ENCODE assay signal across 14 cellular contexts in the genomic region with DNA sequence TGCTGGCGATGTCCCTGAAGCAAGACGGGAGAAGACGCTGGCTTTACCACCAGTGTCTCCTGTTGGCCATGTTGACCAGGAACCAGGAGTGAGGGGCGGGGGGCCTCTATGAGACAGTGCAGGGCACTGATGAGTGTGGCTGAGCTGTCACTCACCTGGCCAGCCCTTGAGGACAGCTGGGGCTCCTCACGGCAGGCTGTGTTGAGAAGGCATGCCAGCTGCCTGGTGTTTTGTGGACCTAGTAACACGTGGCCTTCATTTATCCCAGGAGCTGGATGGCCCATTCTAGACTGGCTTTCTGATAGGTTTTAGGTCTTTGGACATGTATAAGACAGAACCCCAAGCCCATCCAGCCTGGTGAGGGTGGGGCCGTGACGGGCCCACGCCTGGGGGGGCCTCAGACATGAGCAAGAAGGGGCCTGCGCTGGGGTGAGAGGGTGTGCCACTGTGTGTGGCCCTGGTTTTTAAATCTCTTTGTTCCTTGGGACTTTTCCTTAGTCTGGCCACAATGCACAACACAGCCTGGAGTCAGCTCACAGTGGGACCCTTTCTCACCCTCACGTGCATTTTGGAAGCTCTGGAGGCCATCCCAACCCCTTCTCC. TPM values are rescaled to one million over a fixed set of nuclear protein-coding genes. Genes with fewer than 3 reads are reported as not detected.
DNase-seq lines count a peak whose midpoint lies in the region; ATAC-seq lines count a peak whose summit lies in the region.
"Had no signal": no experiment of that assay in that cellular context is flagged by ENCODE, and none has a peak within 500 bp of the region (broad histone marks: within the 10 kb centered on the region; RNA-seq: fewer than 3 reads in every experiment).

No MANE protein-coding gene starts in this region.

- peak overlapping the region; percentile 70 for H3K27ac Mint-ChIP-seq in stimulated activated naive CD8-positive, alpha-beta T cell treated with anti-CD3 and anti-CD28 coated beads, Interleukin-15, Interleukin-2, amounts not matched to agents 100 ng/mL and 50 ng/mL, for 24 hours
- peak overlapping the region; percentile 56 for H3K27ac Mint-ChIP-seq in activated naive CD8-positive, alpha-beta T cell treated with anti-CD3 and anti-CD28 coated beads for 36 hours
- H3K27ac Mint-ChIP-seq in naive thymus-derived CD4-positive, alpha-beta T cell: peak overlapping the region in 2 of 9 donors; percentile 23 to 38
- H3K27ac Mint-ChIP-seq: activated CD8-positive, alpha-beta T cell treated with anti-CD3 and anti-CD28 coated beads, Interleukin-2, amount 10 ng/mL, durations not matched to agents 7 days and 5 days had no signal

- H3K27me3 ChIP-seq in naive thymus-derived CD4-positive, alpha-beta T cell (ENCODE audit: control insufficient read depth in 2 of 2, insufficient read depth in 2 of 2, low read length in 2 of 2): no peaks in the 10 kb centered on the region
- H3K27me3 ChIP-seq in Karpas-422 (ENCODE audit: low read length): no peaks in the 10 kb centered on the region
- H3K27me3 ChIP-seq: uterus had no signal

- CTCF ChIA-PET in naive thymus-derived CD4-positive, alpha-beta T cell (lab: Charles Lee): no interaction called here

- no peak overlapping the region for H2AFZ ChIP-seq in Karpas-422 (ENCODE audit: low read length)

- no peak overlapping the region for H3K4me2 ChIP-seq in Karpas-422 (ENCODE audit: low read depth, low read length, poor library complexity, severe bottlenecking)

- H3K9me3 ChIP-seq in naive thymus-derived CD4-positive, alpha-beta T cell (ENCODE audit: control insufficient read depth in 2 of 3, low read length in 3 of 3): no peaks in the 10 kb centered on the region
- H3K9me3 ChIP-seq in Karpas-422 (ENCODE audit: low read length): no peaks in the 10 kb centered on the region
- H3K9me3 ChIP-seq: uterus had no signal

- peaks cover 28% of the 10 kb centered on the region for H3K36me3 Mint-ChIP-seq in stimulated activated naive CD8-positive, alpha-beta T cell treated with anti-CD3 and anti-CD28 coated beads, Interleukin-15, Interleukin-2, amounts not matched to agents 100 ng/mL and 50 ng/mL, for 24 hours (ENCODE audit: low read depth)
- peaks cover 12% of the 10 kb centered on the region for H3K36me3 Mint-ChIP-seq in activated naive CD8-positive, alpha-beta T cell treated with anti-CD3 and anti-CD28 coated beads for 36 hours
- H3K36me3 Mint-ChIP-seq in naive thymus-derived CD4-positive, alpha-beta T cell: peaks cover 0 to 21% (median 3%) of the 10 kb centered on the region in 5 donors

- peaks cover 14% of the 10 kb centered on the region for H3K4me1 Mint-ChIP-seq in stimulated activated naive CD8-positive, alpha-beta T cell treated with anti-CD3 and anti-CD28 coated beads, Interleukin-15, Interleukin-2, amounts not matched to agents 100 ng/mL and 50 ng/mL, for 24 hours (ENCODE audit: low read depth)
- H3K4me1 Mint-ChIP-seq in activated naive CD8-positive, alpha-beta T cell treated with anti-CD3 and anti-CD28 coated beads for 36 hours: peaks cover 9% of the 10 kb centered on the region
- H3K4me1 Mint-ChIP-seq in naive thymus-derived CD4-positive, alpha-beta T cell: peaks cover 0 to 5% (median 3%) of the 10 kb centered on the region in 7 donors

- H3K9ac ChIP-seq in Karpas-422 (ENCODE audit: low read length): no peak overlapping the region

- no peak for ATAC-seq in stimulated activated naive CD8-positive, alpha-beta T cell treated with anti-CD3 and anti-CD28 coated beads, Interleukin-15, Interleukin-2, amounts not matched to agents 100 U/mL and 50 U/mL, for 24 hours
- peak; percentile 3 for ATAC-seq in naive thymus-derived CD4-positive, alpha-beta T cell
- ATAC-seq in GM19324 (IDR thresholded peaks at IDR 0.05; ENCODE audit: low FRiP score, unreplicated experiment) (no peak), GM21723 (IDR thresholded peaks at IDR 0.05; ENCODE audit: unreplicated experiment) (no peak)
- ATAC-seq: activated CD8-positive, alpha-beta T cell treated with anti-CD3 and anti-CD28 coated beads, Interleukin-2, amount 10 ng/mL, durations not matched to agents 7 days and 5 days had no signal

- H3K79me2 ChIP-seq in Karpas-422 (ENCODE audit: low read length): no peaks in the 10 kb centered on the region

- H3K4me3 Mint-ChIP-seq in stimulated activated naive CD8-positive, alpha-beta T cell treated with anti-CD3 and anti-CD28 coated beads, Interleukin-15, Interleukin-2, amounts not matched to agents 100 ng/mL and 50 ng/mL, for 24 hours: no peak overlapping the region
- no peak overlapping the region for H3K4me3 Mint-ChIP-seq in activated naive CD8-positive, alpha-beta T cell treated with anti-CD3 and anti-CD28 coated beads for 36 hours
- H3K4me3 Mint-ChIP-seq in naive thymus-derived CD4-positive, alpha-beta T cell: no peak overlapping the region
- H3K4me3 Mint-ChIP-seq: activated CD8-positive, alpha-beta T cell treated with anti-CD3 and anti-CD28 coated beads, Interleukin-2, amount 10 ng/mL, durations not matched to agents 7 days and 5 days had no signal

- no peaks in the 10 kb centered on the region for H3K9me3 Mint-ChIP-seq in stimulated activated naive CD8-positive, alpha-beta T cell treated with anti-CD3 and anti-CD28 coated beads, Interleukin-15, Interleukin-2, amounts not matched to agents 100 ng/mL and 50 ng/mL, for 24 hours
- no peaks in the 10 kb centered on the region for H3K9me3 Mint-ChIP-seq in activated naive CD8-positive, alpha-beta T cell treated with anti-CD3 and anti-CD28 coated beads for 36 hours
- no peaks in the 10 kb centered on the region for H3K9me3 Mint-ChIP-seq in naive thymus-derived CD4-positive, alpha-beta T cell

- no peak for DNase-seq in stimulated activated naive CD8-positive, alpha-beta T cell treated with anti-CD3 and anti-CD28 coated beads, Interleukin-15, Interleukin-2, amounts not matched to agents 100 U/mL and 50 U/mL, for 24 hours
- no peak for DNase-seq in activated naive CD8-positive, alpha-beta T cell treated with anti-CD3 and anti-CD28 coated beads for 36 hours
- no peak for DNase-seq in naive thymus-derived CD4-positive, alpha-beta T cell
- DNase-seq in HT-29 (ENCODE audit: low spot score) (no peak), Karpas-422 (no peak)
- DNase-seq: activated CD8-positive, alpha-beta T cell treated with anti-CD3 and anti-CD28 coated beads, Interleukin-2, amount 10 ng/mL, durations not matched to agents 7 days and 5 days; dermis blood vessel endothelial cell; NCI-H1417 treated with DMSO at 0.1 percent for 48 hours; NCI-H446 treated with DMSO at 0.1 percent for 48 hours; OCI-M1; uterus had no signal

- H3K4me3 ChIP-seq in naive thymus-derived CD4-positive, alpha-beta T cell (ENCODE audit: low read length): no peak overlapping the region
- no peak overlapping the region for H3K4me3 ChIP-seq in Karpas-422 (ENCODE audit: low read length)
- H3K4me3 ChIP-seq: uterus had no signal

- H3K27ac ChIP-seq in naive thymus-derived CD4-positive, alpha-beta T cell (ENCODE audit: low read depth, low read length): no peak overlapping the region
- H3K27ac ChIP-seq in Karpas-422 (ENCODE audit: low read length): no peak overlapping the region
- H3K27ac ChIP-seq: uterus had no signal

- no peaks in the 10 kb centered on the region for H3K4me1 ChIP-seq in naive thymus-derived CD4-positive, alpha-beta T cell (ENCODE audit: control insufficient read depth in 2 of 2, insufficient read depth in 2 of 2, low read length in 2 of 2)
- no peaks in the 10 kb centered on the region for H3K4me1 ChIP-seq in Karpas-422 (ENCODE audit: low read length)
- H3K4me1 ChIP-seq: uterus had no signal

- POLR2A ChIA-PET in naive thymus-derived CD4-positive, alpha-beta T cell (lab: Charles Lee): no interaction called here

- H4K20me1 ChIP-seq in Karpas-422 (ENCODE audit: insufficient read depth, low read depth, low read length): no peaks in the 10 kb centered on the region

- intact Hi-C loops in naive thymus-derived CD4-positive, alpha-beta T cell (cut with micrococcal nuclease): no loop called here

- H3K27me3 Mint-ChIP-seq in stimulated activated naive CD8-positive, alpha-beta T cell treated with anti-CD3 and anti-CD28 coated beads, Interleukin-15, Interleukin-2, amounts not matched to agents 100 ng/mL and 50 ng/mL, for 24 hours: no peaks in the 10 kb centered on the region
- no peaks in the 10 kb centered on the region for H3K27me3 Mint-ChIP-seq in activated naive CD8-positive, alpha-beta T cell treated with anti-CD3 and anti-CD28 coated beads for 36 hours
- no peaks in the 10 kb centered on the region for H3K27me3 Mint-ChIP-seq in naive thymus-derived CD4-positive, alpha-beta T cell

- peaks cover 0 to 50% (median 9%) of the 10 kb centered on the region in 3 experiments for H3K36me3 ChIP-seq in naive thymus-derived CD4-positive, alpha-beta T cell (ENCODE audit: control insufficient read depth in 2 of 3, insufficient read depth in 3 of 3, low read length in 3 of 3)
- peaks cover 1% of the 10 kb centered on the region for H3K36me3 ChIP-seq in Karpas-422 (ENCODE audit: insufficient read depth, low read length)
- H3K36me3 ChIP-seq: uterus had no signal

- H3K9me2 ChIP-seq in Karpas-422 (replicated peaks; ENCODE audit: insufficient read depth, low read length): no peaks in the 10 kb centered on the region

RNA-seq across cellular contexts. Expression of gene RHBDD2, which starts 10.5 kb away (rescaled TPM):
- total RNA-seq in activated naive CD8-positive, alpha-beta T cell treated with anti-CD3 and anti-CD28 coated beads for 36 hours: 10 to 100 TPM; 28.0 to 29.6 TPM
- total RNA-seq in naive thymus-derived CD4-positive, alpha-beta T cell: 10 to 100 TPM; 36.2 to 95.1 (median 47.8) TPM
- 100 to 1,000 TPM; 107 to 124 TPM for polyA plus RNA-seq in naive thymus-derived CD4-positive, alpha-beta T cell
- total RNA-seq in HT-29 (2014; rRNA removed; shearing (Covaris generic)): 53.8 and 58.7 TPM in 2 replicates
- total RNA-seq in Karpas-422 (2014; rRNA removed; shearing (Covaris generic); ENCODE audit: low replicate concordance): 35.2 and 35.5 TPM in 2 replicates

RNA-seq across cellular contexts. Expression of gene POR, which starts 25.6 kb away (rescaled TPM):
- total RNA-seq in activated naive CD8-positive, alpha-beta T cell treated with anti-CD3 and anti-CD28 coated beads for 36 hours: 10 to 100 TPM; 35.4 to 41.3 TPM
- total RNA-seq in naive thymus-derived CD4-positive, alpha-beta T cell: 10 to 100 TPM; 45.9 to 72.3 (median 69.7) TPM
- 10 to 100 TPM; 41.6 to 69.2 TPM for polyA plus RNA-seq in naive thymus-derived CD4-positive, alpha-beta T cell
- 222 and 263 TPM in 2 replicates for total RNA-seq in HT-29 (2014; rRNA removed; shearing (Covaris generic))
- 19.8 and 38.9 TPM in 2 replicates for total RNA-seq in Karpas-422 (2014; rRNA removed; shearing (Covaris generic); ENCODE audit: low replicate concordance)
